In genomic region chr12:102965281-102966155, GRCh38 we compare ENCODE assay signal across 13 cellular contexts. TPM values are rescaled to one million over a fixed set of nuclear protein-coding genes. Genes with fewer than 3 reads are reported as not detected.
DNase-seq lines count a peak whose midpoint lies in the region; ATAC-seq and TF ChIP-seq lines count a peak whose summit lies in the region.
"Had no signal": no experiment of that assay in that cellular context is flagged by ENCODE, and none has a peak within 500 bp of the region (broad histone marks: within the 10 kb centered on the region; RNA-seq: fewer than 3 reads in every experiment).

No MANE protein-coding gene starts in this region.

- H3K4me3 ChIP-seq in right cardiac atrium (ENCODE audit: low read length), result peak overlapping the region; percentile 9
- H3K4me3 ChIP-seq in heart left ventricle, result no peak overlapping the region
- H3K4me3 ChIP-seq in upper lobe of right lung, result no peak overlapping the region
- H3K4me3 ChIP-seq: HAP-1 had no signal

- H3K36me3 Mint-ChIP-seq in progenitor cell of endocrine pancreas (ENCODE audit: insufficient read depth), result no peaks in the 10 kb centered on the region

- DNase-seq in right cardiac atrium, result peak in 1 of 3 donors; percentile 37
- no peak for DNase-seq in heart left ventricle
- DNase-seq in NCI-H510A treated with DMSO at 0.1 percent for 48 hours (lab: John Stamatoyannopoulos, UW), result peak; percentile 55
- DNase-seq in hypothalamus (lab: John Stamatoyannopoulos, UW), result peak in 32 of 51 donors; percentile 11 to 70 (median 42)
- DNase-seq in upper lobe of right lung, result no peak
- no peak for DNase-seq in SHP77 (lab: John Stamatoyannopoulos, UW)
- DNase-seq in progenitor cell of endocrine pancreas (ENCODE audit: low spot score, unreplicated experiment), result no peak
- DNase-seq in NCI-H2107 (lab: John Stamatoyannopoulos, UW), result no peak
- DNase-seq: DND-41; NCI-H2171 treated with DMSO at 0.1 percent for 48 hours; stimulated activated naive CD4-positive, alpha-beta T cell treated with Interleukin-2 at 50 U/mL for 16 hours had no signal

- H3K36me3 ChIP-seq in heart left ventricle, result no peaks in the 10 kb centered on the region
- no peaks in the 10 kb centered on the region for H3K36me3 ChIP-seq in upper lobe of right lung
- H3K36me3 ChIP-seq: HAP-1, neutrophil had no signal

- H3K27ac ChIP-seq in right cardiac atrium (ENCODE audit: low read length) (no peak overlapping the region), heart left ventricle (no peak overlapping the region), upper lobe of right lung (no peak overlapping the region)
- H3K27ac ChIP-seq: neutrophil had no signal

- no peaks in the 10 kb centered on the region for H3K4me1 ChIP-seq in right cardiac atrium (ENCODE audit: control insufficient read depth, insufficient read depth, low read length)
- peaks cover 0 to 12% (median 0%) of the 10 kb centered on the region in 12 donors for H3K4me1 ChIP-seq in heart left ventricle
- H3K4me1 ChIP-seq in upper lobe of right lung, result no peaks in the 10 kb centered on the region
- H3K4me1 ChIP-seq: HAP-1 had no signal

- H3K9me3 Mint-ChIP-seq in progenitor cell of endocrine pancreas (ENCODE audit: low read depth), result no peaks in the 10 kb centered on the region

- ATAC-seq in right cardiac atrium, result no peak
- ATAC-seq in heart left ventricle, result no peak
- ATAC-seq in upper lobe of right lung, result peak; percentile 30

- peaks cover 8% of the 10 kb centered on the region for H3K4me1 Mint-ChIP-seq in progenitor cell of endocrine pancreas (ENCODE audit: low read depth)

- H3K9me3 ChIP-seq in right cardiac atrium (ENCODE audit: control insufficient read depth, low read length), result no peaks in the 10 kb centered on the region
- H3K9me3 ChIP-seq in heart left ventricle, result peaks cover 0 to 10% (median 0%) of the 10 kb centered on the region in 12 donors
- H3K9me3 ChIP-seq in upper lobe of right lung, result no peaks in the 10 kb centered on the region
- H3K9me3 ChIP-seq: HAP-1, neutrophil had no signal

- H3K27me3 Mint-ChIP-seq in progenitor cell of endocrine pancreas, result peaks cover 98% of the 10 kb centered on the region

- 2% methylated on average over 38 of the region's 38 CpGs for WGBS in right cardiac atrium
- WGBS in heart left ventricle, 4 donors, result 1 to 2% (median 2%) methylated on average over 38 of the region's 38 CpGs

- TF ChIP-seq POLR2A in heart left ventricle (IDR thresholded peaks at IDR 0.05), result no peak

- H3K4me3 Mint-ChIP-seq in progenitor cell of endocrine pancreas (ENCODE audit: low read depth), result no peak overlapping the region

- TF ChIP-seq CTCF in heart left ventricle (IDR thresholded peaks at IDR 0.05) (no peak), upper lobe of right lung (IDR thresholded peaks at IDR 0.05) (no peak), progenitor cell of endocrine pancreas (IDR thresholded peaks at IDR 0.05; ENCODE audit: unreplicated experiment) (no peak)

- H3K27ac Mint-ChIP-seq in progenitor cell of endocrine pancreas, result no peak overlapping the region

- intact Hi-C loops in right cardiac atrium (cut with DNase I), result no loop called here
- intact Hi-C loops in heart left ventricle (cut with DNase I), result no loop called here
- intact Hi-C loops in upper lobe of right lung (cut with DNase I), result no loop called here

- H3K27me3 ChIP-seq in right cardiac atrium (ENCODE audit: control insufficient read depth, insufficient read depth) (peaks cover 4% of the 10 kb centered on the region), heart left ventricle (peaks cover 26 to 86% (median 59%) of the 10 kb centered on the region in 9 donors), upper lobe of right lung (peaks cover 57% of the 10 kb centered on the region)

RNA-seq across cellular contexts. Expression of gene ASCL1, which starts 8.0 kb away (rescaled TPM):
- total RNA-seq in right cardiac atrium, result not detected
- not detected for polyA plus RNA-seq in right cardiac atrium
- total RNA-seq in heart left ventricle, result not detected
- not detected for polyA plus RNA-seq in heart left ventricle
- total RNA-seq in upper lobe of right lung, result not detected
- total RNA-seq in progenitor cell of endocrine pancreas, result 8.3 and 8.4 TPM in 2 replicates

RNA-seq across cellular contexts. Expression of gene PAH, which starts 48.5 kb away (rescaled TPM):
- total RNA-seq in right cardiac atrium (1 to 10 TPM in 1 of 4 donors, not detected in 3; 1.2 TPM), heart left ventricle (under 1 TPM in 1 of 9 donors, not detected in 8; 0.23 TPM), upper lobe of right lung (not detected), progenitor cell of endocrine pancreas (15.8 and 17.4 TPM in 2 replicates)
- polyA plus RNA-seq in right cardiac atrium (not detected), heart left ventricle (under 1 TPM in 1 of 2 donors, not detected in 1; 0.03 TPM)

Comparison
In these comparisons a context has a peak if more than half of its experiments do, and no peak if none do; other contexts are left out.
1. DNase-seq: peak in NCI-H510A treated with DMSO at 0.1 percent for 48 hours (single experiment) and hypothalamus (32 of 51); none in heart left ventricle (0 of 5), upper lobe of right lung (single experiment), SHP77 (0 of 2), progenitor cell of endocrine pancreas (single experiment) and NCI-H2107 (single experiment).